In the genomic region with DNA sequence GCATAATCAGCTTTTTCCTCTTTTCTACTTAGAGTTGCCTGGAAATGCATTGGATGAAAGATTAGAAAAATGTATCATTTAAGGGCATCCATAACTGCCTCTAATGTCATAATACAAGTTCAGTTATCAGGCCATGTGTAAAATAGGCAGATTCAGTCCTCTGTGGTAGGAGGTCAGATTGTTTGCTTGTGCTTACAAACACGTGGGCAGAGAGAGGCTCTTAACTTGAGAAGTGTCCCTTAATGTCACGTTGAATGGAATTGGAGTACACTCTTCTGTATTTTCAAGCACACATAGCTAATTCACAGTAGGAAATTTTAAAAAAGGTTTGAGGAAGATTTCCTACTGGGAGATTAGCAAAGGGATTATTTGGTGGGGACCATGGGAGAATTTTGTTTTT, we compare ENCODE assay signal across 21 cellular contexts.
DNase-seq lines count a peak whose midpoint lies in the region; ATAC-seq and TF ChIP-seq lines count a peak whose summit lies in the region.
"Had no signal": no experiment of that assay in that cellular context is flagged by ENCODE, and none has a peak within 500 bp of the region (broad histone marks: within the 10 kb centered on the region; RNA-seq: fewer than 3 reads in every experiment).

No MANE protein-coding gene starts in this region.

- H3K36me3 ChIP-seq in lower lobe of right lung (no peaks in the 10 kb centered on the region), upper lobe of left lung (no peaks in the 10 kb centered on the region)
- H3K36me3 ChIP-seq: BLaER1 treated with 17β-estradiol and CSF1 and Interleukin-3, amounts not matched to agents 10 nM and 100 nM; MG63 had no signal

- no peaks in the 10 kb centered on the region for H3K36me3 Mint-ChIP-seq in activated CD4-positive, alpha-beta T cell treated with anti-CD3 and anti-CD28 coated beads, Interleukin-2, amount 10 ng/mL, durations not matched to agents 7 days and 5 days (ENCODE audit: low read depth)
- H3K36me3 Mint-ChIP-seq: CD4-positive, alpha-beta memory T cell had no signal

- no peak for TF ChIP-seq CTCF in lower lobe of right lung (IDR thresholded peaks at IDR 0.05)
- no peak for TF ChIP-seq CTCF in upper lobe of left lung (IDR thresholded peaks at IDR 0.05)

- no peak for TF ChIP-seq EP300 in upper lobe of left lung (IDR thresholded peaks at IDR 0.05)

- peak; percentile 52 to 61 for ATAC-seq in lower lobe of right lung
- ATAC-seq in upper lobe of left lung (ENCODE audit: low FRiP score in 2 of 2) = no peak
- ATAC-seq: SK-N-SH treated with all-trans-retinoic acid at 6 μM for 48 hours had no signal

- no peaks in the 10 kb centered on the region for H3K4me1 ChIP-seq in lower lobe of right lung
- H3K4me1 ChIP-seq in upper lobe of left lung = no peaks in the 10 kb centered on the region
- H3K4me1 ChIP-seq: BLaER1 treated with 17β-estradiol and CSF1 and Interleukin-3, amounts not matched to agents 10 nM and 100 nM; Caco-2 had no signal

- H3K27ac ChIP-seq in lower lobe of right lung = no peak overlapping the region
- H3K27ac ChIP-seq in upper lobe of left lung = no peak overlapping the region
- H3K27ac ChIP-seq: BLaER1 treated with 17β-estradiol and CSF1 and Interleukin-3, amounts not matched to agents 10 nM and 100 nM; PC-9 had no signal

- no peak for TF ChIP-seq POLR2A in upper lobe of left lung (IDR thresholded peaks at IDR 0.05)

- no peaks in the 10 kb centered on the region for H3K27me3 ChIP-seq in lower lobe of right lung (ENCODE audit: low read depth)
- no peaks in the 10 kb centered on the region for H3K27me3 ChIP-seq in upper lobe of left lung
- H3K27me3 ChIP-seq: BLaER1 treated with 17β-estradiol and CSF1 and Interleukin-3, amounts not matched to agents 10 nM and 100 nM; MG63 had no signal

- H3K27me3 Mint-ChIP-seq in activated CD4-positive, alpha-beta T cell treated with anti-CD3 and anti-CD28 coated beads, Interleukin-2, amount 10 ng/mL, durations not matched to agents 7 days and 5 days = no peaks in the 10 kb centered on the region
- H3K27me3 Mint-ChIP-seq: CD4-positive, alpha-beta memory T cell had no signal

- CTCF ChIA-PET in activated CD4-positive, alpha-beta T cell treated with anti-CD3 and anti-CD28 coated beads, Interleukin-2, amount 10 ng/mL, durations not matched to agents 7 days and 5 days (lab: Charles Lee) = interaction anchor here (0.6 kb wide), 1 partner anchor 1090 kb away, joined by 5 read pairs; no protein-coding TSS in a partner anchor

- intact Hi-C loops in lower lobe of right lung (cut with DNase I) = no loop called here

- H3K4me1 Mint-ChIP-seq in activated CD4-positive, alpha-beta T cell treated with anti-CD3 and anti-CD28 coated beads, Interleukin-2, amount 10 ng/mL, durations not matched to agents 7 days and 5 days = no peaks in the 10 kb centered on the region
- H3K4me1 Mint-ChIP-seq: CD4-positive, alpha-beta memory T cell had no signal

- 36 to 47% methylated on average over 2 of the region's 2 CpGs for WGBS in upper lobe of left lung, 2 donors

- no peaks in the 10 kb centered on the region for H3K9me3 Mint-ChIP-seq in activated CD4-positive, alpha-beta T cell treated with anti-CD3 and anti-CD28 coated beads, Interleukin-2, amount 10 ng/mL, durations not matched to agents 7 days and 5 days

- DNase-seq in DMS53 (lab: John Stamatoyannopoulos, UW) (peak; percentile 85), NCI-H187 (lab: John Stamatoyannopoulos, UW) (peak; percentile 45 to 76), NCI-H345 treated with DMSO at 0.1 percent for 48 hours (lab: John Stamatoyannopoulos, UW; ENCODE audit: unreplicated experiment) (peak; percentile 31), lower lobe of right lung (no peak), upper lobe of left lung (no peak)
- no peak for DNase-seq in activated CD4-positive, alpha-beta T cell treated with anti-CD3 and anti-CD28 coated beads for 48 hours
- no peak for DNase-seq in activated CD4-positive, alpha-beta T cell treated with anti-CD3 and anti-CD28 coated beads, Interleukin-2, amount 10 ng/mL, durations not matched to agents 7 days and 5 days
- DNase-seq: ACHN; Caco-2; CD4-positive, alpha-beta memory T cell; DMS 273 treated with DMSO at 0.1 percent for 48 hours; GDM1; H7; MG63; NCI-H146; NCI-H2107; NCI-H226; NCI-H526 treated with DMSO at 0.1 percent for 48 hours; PC-9 had no signal

- no peak overlapping the region for H3K4me3 Mint-ChIP-seq in activated CD4-positive, alpha-beta T cell treated with anti-CD3 and anti-CD28 coated beads, Interleukin-2, amount 10 ng/mL, durations not matched to agents 7 days and 5 days
- H3K4me3 Mint-ChIP-seq: CD4-positive, alpha-beta memory T cell had no signal

- H3K4me3 ChIP-seq in lower lobe of right lung (no peak overlapping the region), upper lobe of left lung (no peak overlapping the region)
- H3K4me3 ChIP-seq: BLaER1 treated with 17β-estradiol and CSF1 and Interleukin-3, amounts not matched to agents 10 nM and 100 nM; MG63; PC-9 had no signal

- no peak overlapping the region for H3K27ac Mint-ChIP-seq in activated CD4-positive, alpha-beta T cell treated with anti-CD3 and anti-CD28 coated beads, Interleukin-2, amount 10 ng/mL, durations not matched to agents 7 days and 5 days
- H3K27ac Mint-ChIP-seq: CD4-positive, alpha-beta memory T cell had no signal

- H3K9me3 ChIP-seq in lower lobe of right lung (no peaks in the 10 kb centered on the region), upper lobe of left lung (no peaks in the 10 kb centered on the region)
- H3K9me3 ChIP-seq: BLaER1 treated with 17β-estradiol and CSF1 and Interleukin-3, amounts not matched to agents 10 nM and 100 nM; Caco-2; MG63 had no signal

- POLR2A ChIA-PET in activated CD4-positive, alpha-beta T cell treated with anti-CD3 and anti-CD28 coated beads, Interleukin-2, amount 10 ng/mL, durations not matched to agents 7 days and 5 days (lab: Charles Lee) = no interaction called here

Comparison
In these comparisons a context has a peak if more than half of its experiments do, and no peak if none do; other contexts are left out.
1. DNase-seq: peak in DMS53 (single experiment), NCI-H187 (2 of 2) and NCI-H345 treated with DMSO at 0.1 percent for 48 hours (single experiment); none in lower lobe of right lung (single experiment), activated CD4-positive, alpha-beta T cell treated with anti-CD3 and anti-CD28 coated beads for 48 hours (single experiment), activated CD4-positive, alpha-beta T cell treated with anti-CD3 and anti-CD28 coated beads, Interleukin-2, amount 10 ng/mL, durations not matched to agents 7 days and 5 days (single experiment) and upper lobe of left lung (0 of 2).
2. ATAC-seq: peak in lower lobe of right lung (2 of 2); none in upper lobe of left lung (0 of 2).